Comparison of ENCODE assay signal across 13 cellular contexts in the genomic region with DNA sequence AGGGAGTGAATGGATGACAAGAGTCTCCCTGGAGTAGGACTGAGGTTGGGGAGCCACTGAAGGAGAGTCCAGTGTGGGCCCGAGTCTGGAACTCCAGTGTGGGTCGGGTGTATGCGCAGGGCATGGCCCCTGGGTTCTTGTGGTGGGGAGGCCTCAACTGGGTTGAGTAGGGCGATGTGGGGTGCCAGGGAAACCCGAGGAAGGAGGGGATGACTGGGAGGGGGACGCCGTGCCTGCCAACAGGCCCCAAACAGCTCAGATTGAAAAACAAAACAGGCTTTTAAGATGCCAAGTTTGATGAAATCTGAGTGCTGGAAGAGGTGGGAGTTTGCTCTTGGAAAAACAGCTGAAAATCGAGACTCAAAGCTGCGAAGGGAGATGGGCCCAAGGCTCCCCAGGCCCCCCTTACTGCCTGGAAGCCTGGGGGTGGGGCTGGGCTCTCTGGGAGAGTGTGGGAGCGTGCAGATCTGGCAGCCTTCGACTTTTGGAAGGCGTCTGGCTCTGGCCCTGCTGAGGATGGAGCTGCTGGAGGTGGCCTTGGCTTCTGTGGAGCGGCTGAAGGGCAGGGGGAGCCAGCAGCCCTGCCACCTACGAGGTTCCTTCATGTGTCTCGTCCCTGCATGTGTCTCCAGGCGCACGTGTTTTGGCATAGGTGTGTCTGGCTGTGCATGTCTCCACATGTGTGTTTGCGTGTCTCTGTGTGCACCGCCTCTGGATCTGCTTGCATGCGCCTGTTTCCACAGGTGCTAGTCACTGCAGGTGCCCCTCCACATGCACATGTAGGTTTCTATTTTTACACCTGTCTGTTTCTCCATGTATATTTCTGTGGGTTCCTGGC. TPM values are rescaled to one million over a fixed set of nuclear protein-coding genes. Genes with fewer than 3 reads are reported as not detected.
A peak's percentile ranks its signal among the peaks of the same experiment; 100 is the strongest.
DNase-seq lines count a peak whose midpoint lies in the region; ATAC-seq and TF ChIP-seq lines count a peak whose summit lies in the region.
"Had no signal": no experiment of that assay in that cellular context is flagged by ENCODE, and none has a peak within 500 bp of the region (broad histone marks: within the 10 kb centered on the region; RNA-seq: fewer than 3 reads in every experiment).

No MANE protein-coding gene starts in this region.

- DNase-seq in NCI-H1417 treated with DMSO at 0.1 percent for 48 hours (lab: John Stamatoyannopoulos, UW) (peak; percentile 55), inferior parietal cortex (ENCODE audit: extremely low spot score) (peak; percentile 32), NCI-H1436 treated with DMSO at 0.1 percent for 48 hours (lab: John Stamatoyannopoulos, UW) (no peak), gastrocnemius medialis (no peak)
- no peak for DNase-seq in activated T-helper 2 cell treated with anti-CD3 and anti-CD28 coated beads, Interferon-gamma antibody, Interleukin-2, Interleukin-4, amounts not matched to agents 10 μg/mL and 5 μg/mL and 100 μg/mL, durations not matched to agents 14 hours and 24 hours and 36 hours (ENCODE audit: low spot score)
- DNase-seq in stimulated activated effector memory CD8-positive, alpha-beta T cell treated with anti-CD3 and anti-CD28 coated beads, Interleukin-12 subunit alpha, Interleukin-12 subunit beta, amount 100 ng/mL, for 72 hours (ENCODE audit: low spot score in 2 of 2): no peak
- no peak for DNase-seq in CD8-positive, alpha-beta memory T cell
- DNase-seq: activated CD4-positive, alpha-beta T cell treated with anti-CD3 and anti-CD28 coated beads, Interleukin-2, amount 50 U/mL, for 4 hours; DND-41; NCI-H1694; right lobe of liver; SJCRH30 had no signal

- H3K27me3 Mint-ChIP-seq in activated T-helper 2 cell treated with anti-CD3 and anti-CD28 coated beads, Interferon-gamma antibody, Interleukin-2, Interleukin-4, amounts not matched to agents 10 μg/mL and 5 μg/mL and 100 μg/mL, durations not matched to agents 14 hours and 24 hours and 36 hours (ENCODE audit: low read depth): no peaks in the 10 kb centered on the region
- peaks cover 9 to 26% of the 10 kb centered on the region in 2 donors for H3K27me3 Mint-ChIP-seq in CD8-positive, alpha-beta memory T cell

- no peak for TF ChIP-seq CTCF in gastrocnemius medialis (IDR thresholded peaks at IDR 0.05 in 4 of 5, conservative IDR thresholded peaks at IDR 0.05 in 1 of 5)

- H3K27me3 ChIP-seq in CD8-positive, alpha-beta memory T cell (ENCODE audit: insufficient read depth, low read length, poor library complexity, severe bottlenecking): no peaks in the 10 kb centered on the region
- peaks cover 0 to 7% (median 3%) of the 10 kb centered on the region in 3 donors for H3K27me3 ChIP-seq in gastrocnemius medialis
- H3K27me3 ChIP-seq: right lobe of liver, SJCRH30 had no signal

- H3K9me3 ChIP-seq in CD8-positive, alpha-beta memory T cell (ENCODE audit: low read length): no peaks in the 10 kb centered on the region
- no peaks in the 10 kb centered on the region for H3K9me3 ChIP-seq in gastrocnemius medialis
- H3K9me3 ChIP-seq: right lobe of liver, SJCRH30 had no signal

- H3K9me3 Mint-ChIP-seq in activated T-helper 2 cell treated with anti-CD3 and anti-CD28 coated beads, Interferon-gamma antibody, Interleukin-2, Interleukin-4, amounts not matched to agents 10 μg/mL and 5 μg/mL and 100 μg/mL, durations not matched to agents 14 hours and 24 hours and 36 hours: no peaks in the 10 kb centered on the region
- no peaks in the 10 kb centered on the region for H3K9me3 Mint-ChIP-seq in stimulated activated effector memory CD8-positive, alpha-beta T cell treated with anti-CD3 and anti-CD28 coated beads, Interleukin-12 subunit alpha, Interleukin-12 subunit beta, amount 100 ng/mL, for 72 hours
- H3K9me3 Mint-ChIP-seq in CD8-positive, alpha-beta memory T cell: no peaks in the 10 kb centered on the region

- H3K4me3 Mint-ChIP-seq in activated T-helper 2 cell treated with anti-CD3 and anti-CD28 coated beads, Interferon-gamma antibody, Interleukin-2, Interleukin-4, amounts not matched to agents 10 μg/mL and 5 μg/mL and 100 μg/mL, durations not matched to agents 14 hours and 24 hours and 36 hours (ENCODE audit: low read depth): peak overlapping the region; percentile 1
- no peak overlapping the region for H3K4me3 Mint-ChIP-seq in stimulated activated effector memory CD8-positive, alpha-beta T cell treated with anti-CD3 and anti-CD28 coated beads, Interleukin-12 subunit alpha, Interleukin-12 subunit beta, amount 100 ng/mL, for 72 hours
- H3K4me3 Mint-ChIP-seq in CD8-positive, alpha-beta memory T cell: peak overlapping the region in 2 of 7 donors; percentile 19 to 52

- no peak overlapping the region for H3K27ac ChIP-seq in CD8-positive, alpha-beta memory T cell (ENCODE audit: low read depth, low read length)
- no peak overlapping the region for H3K27ac ChIP-seq in gastrocnemius medialis
- H3K27ac ChIP-seq: right lobe of liver, SJCRH30 had no signal

- no peaks in the 10 kb centered on the region for H3K36me3 Mint-ChIP-seq in activated T-helper 2 cell treated with anti-CD3 and anti-CD28 coated beads, Interferon-gamma antibody, Interleukin-2, Interleukin-4, amounts not matched to agents 10 μg/mL and 5 μg/mL and 100 μg/mL, durations not matched to agents 14 hours and 24 hours and 36 hours (ENCODE audit: low read depth)
- no peaks in the 10 kb centered on the region for H3K36me3 Mint-ChIP-seq in stimulated activated effector memory CD8-positive, alpha-beta T cell treated with anti-CD3 and anti-CD28 coated beads, Interleukin-12 subunit alpha, Interleukin-12 subunit beta, amount 100 ng/mL, for 72 hours
- H3K36me3 Mint-ChIP-seq in CD8-positive, alpha-beta memory T cell: no peaks in the 10 kb centered on the region

- H3K4me3 ChIP-seq in CD8-positive, alpha-beta memory T cell (ENCODE audit: low read length): no peak overlapping the region
- no peak overlapping the region for H3K4me3 ChIP-seq in gastrocnemius medialis
- H3K4me3 ChIP-seq: right lobe of liver, SJCRH30 had no signal

- TF ChIP-seq POLR2A in gastrocnemius medialis (IDR thresholded peaks at IDR 0.05): no peak

- H3K4me1 ChIP-seq in CD8-positive, alpha-beta memory T cell (ENCODE audit: insufficient read depth, low read length): peaks cover 5% of the 10 kb centered on the region
- peaks cover 0 to 6% of the 10 kb centered on the region in 2 donors for H3K4me1 ChIP-seq in gastrocnemius medialis
- H3K4me1 ChIP-seq: right lobe of liver, SJCRH30 had no signal

- CTCF ChIA-PET in CD8-positive, alpha-beta memory T cell (lab: Charles Lee): no interaction called here

- POLR2A ChIA-PET in CD8-positive, alpha-beta memory T cell (lab: Charles Lee): no interaction called here

- in situ Hi-C loops in gastrocnemius medialis (cut with MboI; ENCODE audit: low sequenced_read_pairs in 4 of 4): no loop called here

- H3K27ac Mint-ChIP-seq in activated T-helper 2 cell treated with anti-CD3 and anti-CD28 coated beads, Interferon-gamma antibody, Interleukin-2, Interleukin-4, amounts not matched to agents 10 μg/mL and 5 μg/mL and 100 μg/mL, durations not matched to agents 14 hours and 24 hours and 36 hours: no peak overlapping the region
- peak overlapping the region; percentile 89 for H3K27ac Mint-ChIP-seq in stimulated activated effector memory CD8-positive, alpha-beta T cell treated with anti-CD3 and anti-CD28 coated beads, Interleukin-12 subunit alpha, Interleukin-12 subunit beta, amount 100 ng/mL, for 72 hours
- peak overlapping the region in 2 of 8 donors; percentile 26 to 27 for H3K27ac Mint-ChIP-seq in CD8-positive, alpha-beta memory T cell

- H3K36me3 ChIP-seq in CD8-positive, alpha-beta memory T cell (ENCODE audit: insufficient read depth, low read length): no peaks in the 10 kb centered on the region
- no peaks in the 10 kb centered on the region for H3K36me3 ChIP-seq in gastrocnemius medialis

- H3K4me1 Mint-ChIP-seq in activated T-helper 2 cell treated with anti-CD3 and anti-CD28 coated beads, Interferon-gamma antibody, Interleukin-2, Interleukin-4, amounts not matched to agents 10 μg/mL and 5 μg/mL and 100 μg/mL, durations not matched to agents 14 hours and 24 hours and 36 hours (ENCODE audit: low read depth): peaks cover 4% of the 10 kb centered on the region
- peaks cover 14% of the 10 kb centered on the region for H3K4me1 Mint-ChIP-seq in stimulated activated effector memory CD8-positive, alpha-beta T cell treated with anti-CD3 and anti-CD28 coated beads, Interleukin-12 subunit alpha, Interleukin-12 subunit beta, amount 100 ng/mL, for 72 hours
- H3K4me1 Mint-ChIP-seq in CD8-positive, alpha-beta memory T cell: peaks cover 0 to 7% (median 0%) of the 10 kb centered on the region in 3 donors

- ATAC-seq in stimulated activated effector memory CD8-positive, alpha-beta T cell treated with anti-CD3 and anti-CD28 coated beads, Interleukin-12 subunit alpha, Interleukin-12 subunit beta, amount 100 ng/mL, for 72 hours: no peak
- ATAC-seq in HG03095 (IDR thresholded peaks at IDR 0.05; ENCODE audit: unreplicated experiment) (no peak), gastrocnemius medialis (no peak)

- intact Hi-C loops in activated T-helper 2 cell treated with anti-CD3 and anti-CD28 coated beads, Interferon-gamma antibody, Interleukin-2, Interleukin-4, amounts not matched to agents 10 μg/mL and 5 μg/mL and 100 μg/mL, durations not matched to agents 14 hours and 24 hours and 36 hours (cut with micrococcal nuclease): no loop called here
- intact Hi-C loops in gastrocnemius medialis (cut with DNase I; ENCODE audit: low total_unique reads): no loop called here

RNA-seq across cellular contexts. Expression of a gene that starts 33.3 kb away (rescaled TPM):
- total RNA-seq in activated T-helper 2 cell treated with anti-CD3 and anti-CD28 coated beads, Interferon-gamma antibody, Interleukin-2, Interleukin-4, amounts not matched to agents 10 μg/mL and 5 μg/mL and 100 μg/mL, durations not matched to agents 14 hours and 24 hours and 36 hours: 3.0 and 3.2 TPM in 2 replicates
- under 1 TPM; 0.39 to 0.47 TPM for total RNA-seq in CD8-positive, alpha-beta memory T cell
- polyA plus RNA-seq in CD8-positive, alpha-beta memory T cell: not detected
- total RNA-seq in gastrocnemius medialis: 1 to 10 TPM; 1.8 to 2.6 (median 2.5) TPM

Comparison
In these comparisons a context has a peak if more than half of its experiments do, and no peak if none do; other contexts are left out.
1. DNase-seq: peak in NCI-H1417 treated with DMSO at 0.1 percent for 48 hours (single experiment) and inferior parietal cortex (single experiment); none in activated T-helper 2 cell treated with anti-CD3 and anti-CD28 coated beads, Interferon-gamma antibody, Interleukin-2, Interleukin-4, amounts not matched to agents 10 μg/mL and 5 μg/mL and 100 μg/mL, durations not matched to agents 14 hours and 24 hours and 36 hours (single experiment), stimulated activated effector memory CD8-positive, alpha-beta T cell treated with anti-CD3 and anti-CD28 coated beads, Interleukin-12 subunit alpha, Interleukin-12 subunit beta, amount 100 ng/mL, for 72 hours (0 of 2), NCI-H1436 treated with DMSO at 0.1 percent for 48 hours (single experiment), CD8-positive, alpha-beta memory T cell (0 of 5) and gastrocnemius medialis (0 of 2).